ENCODE assay signal across 1 cellular context in genomic region chr6:108561742-108562502, GRCh38.
TF ChIP-seq lines count a peak whose summit lies in the region.

No MANE protein-coding gene starts in this region.

TF ChIP-seq in HepG2, 621 proteins besides CTCF, POLR2A, EP300 and RAD21 (continued from another document and continues in another):
- TF ChIP-seq ZHX2 (IDR thresholded peaks at IDR 0.05; ENCODE audit: low read depth), result no peak
- 0 out of 2 replicates have a peak, but pooled peaks have one; percentile 64 for TF ChIP-seq ZHX2 (CRISPR knock-in tag; IDR thresholded peaks at IDR 0.05; ENCODE audit: borderline replicate concordance)
- TF ChIP-seq RBM39 (IDR thresholded peaks at IDR 0.05; ENCODE audit: low read depth, low read length, poor library complexity, severe bottlenecking), result no peak
- TF ChIP-seq ZNF782 (CRISPR knock-in tag; IDR thresholded peaks at IDR 0.05; ENCODE audit: borderline replicate concordance), result no peak
- peak; percentile 38; the same call in 1 of the 2 replicates for TF ChIP-seq PHF20 (CRISPR knock-in tag; IDR thresholded peaks at IDR 0.05)
- no peak for TF ChIP-seq PAXIP1 (CRISPR knock-in tag; conservative IDR thresholded peaks at IDR 0.05)
- TF ChIP-seq SMC3 (IDR thresholded peaks at IDR 0.05; ENCODE audit: low read length), result no peak
- no peak for TF ChIP-seq NCOR1 (IDR thresholded peaks at IDR 0.05; ENCODE audit: borderline replicate concordance, low read length)
- TF ChIP-seq ZSCAN5A (CRISPR knock-in tag; IDR thresholded peaks at IDR 0.05; ENCODE audit: borderline replicate concordance), result 0 out of 2 replicates have a peak, but pooled peaks have one; percentile 44
- TF ChIP-seq NR2C2 (CRISPR knock-in tag; IDR thresholded peaks at IDR 0.05; ENCODE audit: borderline replicate concordance), result no peak
- TF ChIP-seq ATF7-NPFF (CRISPR knock-in tag; IDR thresholded peaks at IDR 0.05; ENCODE audit: low read depth), result no peak
- TF ChIP-seq ZNF724P (CRISPR knock-in tag; IDR thresholded peaks at IDR 0.05; ENCODE audit: borderline replicate concordance), result 0 out of 2 replicates have a peak, but pooled peaks have one; percentile 6
- peak; percentile 11; the same call in 1 of the 2 replicates for TF ChIP-seq HOXA5 (CRISPR knock-in tag; IDR thresholded peaks at IDR 0.05)
- TF ChIP-seq ASH2L (IDR thresholded peaks at IDR 0.05; ENCODE audit: insufficient read length, low read depth, low read length), result no peak
- no peak for TF ChIP-seq ELF1 (CRISPR knock-in tag; IDR thresholded peaks at IDR 0.05)
- TF ChIP-seq ZNF362 (CRISPR knock-in tag; IDR thresholded peaks at IDR 0.05; ENCODE audit: borderline replicate concordance), result no peak
- TF ChIP-seq TEAD2 (CRISPR knock-in tag; IDR thresholded peaks at IDR 0.05), result no peak
- no peak for TF ChIP-seq GRHL1 (CRISPR knock-in tag; conservative IDR thresholded peaks at IDR 0.05)
- TF ChIP-seq ZNF749 (CRISPR knock-in tag; IDR thresholded peaks at IDR 0.05; ENCODE audit: borderline replicate concordance), result no peak
- no peak for TF ChIP-seq SMARCC2 (IDR thresholded peaks at IDR 0.05)
- no peak for TF ChIP-seq BCL3 (CRISPR knock-in tag; IDR thresholded peaks at IDR 0.05)
- no peak for TF ChIP-seq RFXAP (CRISPR knock-in tag; IDR thresholded peaks at IDR 0.05; ENCODE audit: borderline replicate concordance)
- 0 out of 2 replicates have a peak, but pooled peaks have one; percentile 11 for TF ChIP-seq STAG1 (CRISPR knock-in tag; IDR thresholded peaks at IDR 0.05)
- TF ChIP-seq ZFP37 (CRISPR knock-in tag; IDR thresholded peaks at IDR 0.05; ENCODE audit: borderline replicate concordance), result no peak
- no peak for TF ChIP-seq ZNF430 (CRISPR knock-in tag; IDR thresholded peaks at IDR 0.05)
- TF ChIP-seq MTA1 (CRISPR knock-in tag; IDR thresholded peaks at IDR 0.05; ENCODE audit: borderline replicate concordance), result no peak
- 0 out of 2 replicates have a peak, but pooled peaks have one; percentile 57 for TF ChIP-seq ZBTB10 (CRISPR knock-in tag; IDR thresholded peaks at IDR 0.05; ENCODE audit: borderline replicate concordance)
- TF ChIP-seq PCBP1 (IDR thresholded peaks at IDR 0.05; ENCODE audit: borderline replicate concordance, low read depth, low read length), result no peak
- no peak for TF ChIP-seq ZFYVE20 (CRISPR knock-in tag; IDR thresholded peaks at IDR 0.05; ENCODE audit: borderline replicate concordance, low read depth)
- TF ChIP-seq NFIC (IDR thresholded peaks at IDR 0.05; ENCODE audit: low read length), result no peak
- no peak for TF ChIP-seq ZNF512 (CRISPR knock-in tag; IDR thresholded peaks at IDR 0.05)
- no peak for TF ChIP-seq SNAPC2 (CRISPR knock-in tag; IDR thresholded peaks at IDR 0.05)
- no peak for TF ChIP-seq SSRP1 (CRISPR knock-in tag; IDR thresholded peaks at IDR 0.05)
- no peak for TF ChIP-seq FOXK1 (CRISPR knock-in tag; IDR thresholded peaks at IDR 0.05; ENCODE audit: borderline replicate concordance, low read depth)
- no peak for TF ChIP-seq ELF3 (CRISPR knock-in tag; IDR thresholded peaks at IDR 0.05)
- no peak for TF ChIP-seq PRPF4 (IDR thresholded peaks at IDR 0.05; ENCODE audit: low read depth, low read length, poor library complexity, severe bottlenecking)
- TF ChIP-seq ZNF597 (CRISPR knock-in tag; IDR thresholded peaks at IDR 0.05), result no peak
